In genomic region chr22:39439170-39439569, GRCh38 we compare ENCODE assay signal across 12 cellular contexts. TPM values are rescaled to one million over a fixed set of nuclear protein-coding genes. Genes with fewer than 3 reads are reported as not detected.
DNase-seq lines count a peak whose midpoint lies in the region; ATAC-seq, FAIRE-seq and TF ChIP-seq lines count a peak whose summit lies in the region.
"Had no signal": no experiment of that assay in that cellular context is flagged by ENCODE, and none has a peak within 500 bp of the region (broad histone marks: within the 10 kb centered on the region; RNA-seq: fewer than 3 reads in every experiment).

No MANE protein-coding gene starts in this region.

- H3K9me1 ChIP-seq in keratinocyte (ENCODE audit: control insufficient read depth, extremely low read depth, insufficient read depth, low read length), result no peaks in the 10 kb centered on the region

- H3K4me1 Mint-ChIP-seq in neural progenitor cell, result peaks cover 5% of the 10 kb centered on the region

- intact Hi-C loops in esophagus muscularis mucosa (cut with DNase I), result loop anchor here (10.0 kb wide), 1 partner anchor 86 kb away; the partner anchor contains the start of gene ATF4

- H3K79me2 ChIP-seq in Karpas-422 (ENCODE audit: low read length) (no peaks in the 10 kb centered on the region), keratinocyte (ENCODE audit: control insufficient read depth, insufficient read depth, low read length) (no peaks in the 10 kb centered on the region), neural progenitor cell (ENCODE audit: low read depth) (no peaks in the 10 kb centered on the region)

- H3K27ac Mint-ChIP-seq in neural progenitor cell, result no peak overlapping the region

- no peaks in the 10 kb centered on the region for H3K36me3 Mint-ChIP-seq in neural progenitor cell

- no peaks in the 10 kb centered on the region for H4K20me1 ChIP-seq in Karpas-422 (ENCODE audit: insufficient read depth, low read depth, low read length)
- H4K20me1 ChIP-seq in keratinocyte (ENCODE audit: control insufficient read depth, extremely low read depth, insufficient read depth, low read length), result no peaks in the 10 kb centered on the region
- H4K20me1 ChIP-seq in neural progenitor cell (ENCODE audit: low read depth), result no peaks in the 10 kb centered on the region

- H3K9me3 ChIP-seq in Karpas-422 (ENCODE audit: low read length), result no peaks in the 10 kb centered on the region
- no peaks in the 10 kb centered on the region for H3K9me3 ChIP-seq in adipocyte (ENCODE audit: control insufficient read depth, low read length)
- no peaks in the 10 kb centered on the region for H3K9me3 ChIP-seq in keratinocyte (ENCODE audit: control insufficient read depth, low read depth, low read length)
- no peaks in the 10 kb centered on the region for H3K9me3 ChIP-seq in esophagus muscularis mucosa
- H3K9me3 ChIP-seq in neural progenitor cell (ENCODE audit: low read depth), result no peaks in the 10 kb centered on the region

- TF ChIP-seq CTCF in AG10803 (conservative IDR thresholded peaks at IDR 0.05; ENCODE audit: low read length) (no peak), keratinocyte (optimal IDR thresholded peaks at IDR 0.05 in 1 of 3, IDR thresholded peaks at IDR 0.05 in 1 of 3, conservative IDR thresholded peaks at IDR 0.05 in 1 of 3; ENCODE audit: extremely low read depth in 1 of 3, insufficient read depth in 2 of 3, low read length in 3 of 3) (no peak), esophagus muscularis mucosa (IDR thresholded peaks at IDR 0.05) (no peak), neural progenitor cell (IDR thresholded peaks at IDR 0.05) (no peak)

- H3K27me3 ChIP-seq in Karpas-422 (ENCODE audit: low read length) (no peaks in the 10 kb centered on the region), adipocyte (replicated peaks; ENCODE audit: control insufficient read depth, insufficient read depth, low read length) (no peaks in the 10 kb centered on the region), keratinocyte (ENCODE audit: control insufficient read depth, extremely low read depth, insufficient read depth, low read length) (no peaks in the 10 kb centered on the region), esophagus muscularis mucosa (peaks cover 0 to 48% (median 8%) of the 10 kb centered on the region in 4 donors), neural progenitor cell (no peaks in the 10 kb centered on the region)

- peaks cover 70% of the 10 kb centered on the region for H3K4me1 ChIP-seq in Karpas-422 (ENCODE audit: low read length)
- peaks cover 6% of the 10 kb centered on the region for H3K4me1 ChIP-seq in adipocyte (ENCODE audit: control insufficient read depth, insufficient read depth, low read length)
- peaks cover 7% of the 10 kb centered on the region for H3K4me1 ChIP-seq in keratinocyte (ENCODE audit: control insufficient read depth, extremely low read depth, insufficient read depth, low read length)
- H3K4me1 ChIP-seq in esophagus muscularis mucosa, result peaks cover 13 to 25% (median 17%) of the 10 kb centered on the region in 4 donors
- H3K4me1 ChIP-seq in neural progenitor cell, result peaks cover 8% of the 10 kb centered on the region

- H3K4me3 ChIP-seq in AG10803 (ENCODE audit: low read length) (no peak overlapping the region), Karpas-422 (ENCODE audit: low read length) (no peak overlapping the region), adipocyte (ENCODE audit: low read length) (no peak overlapping the region), keratinocyte (ENCODE audit: control insufficient read depth in 2 of 3, extremely low read depth in 1 of 3, insufficient read depth in 2 of 3, low read depth in 1 of 3, low read length in 3 of 3) (no peak overlapping the region), esophagus muscularis mucosa (no peak overlapping the region), neural progenitor cell (no peak overlapping the region)
- H3K4me3 ChIP-seq: smooth muscle cell had no signal

- ATAC-seq in HG03039 (IDR thresholded peaks at IDR 0.05; ENCODE audit: unreplicated experiment), result no peak

- no peak for TF ChIP-seq EP300 in esophagus muscularis mucosa (IDR thresholded peaks at IDR 0.05)

- peak overlapping the region; percentile 90 for H3K27ac ChIP-seq in Karpas-422 (ENCODE audit: low read length)
- no peak overlapping the region for H3K27ac ChIP-seq in keratinocyte (ENCODE audit: control insufficient read depth, insufficient read depth, low read length)
- H3K27ac ChIP-seq in esophagus muscularis mucosa (replicated peaks in 1 of 4), result no peak overlapping the region
- no peak overlapping the region for H3K27ac ChIP-seq in neural progenitor cell

- H3K9ac ChIP-seq in Karpas-422 (ENCODE audit: low read length), result no peak overlapping the region
- H3K9ac ChIP-seq in adipocyte (ENCODE audit: low read length), result no peak overlapping the region
- H3K9ac ChIP-seq in keratinocyte (ENCODE audit: control insufficient read depth, extremely low read depth, insufficient read depth, low read length), result no peak overlapping the region
- no peak overlapping the region for H3K9ac ChIP-seq in neural progenitor cell

- FAIRE-seq in keratinocyte (lab: Jason Lieb, UNC), result peak; percentile 91

- H3K9me2 ChIP-seq in Karpas-422 (replicated peaks; ENCODE audit: insufficient read depth, low read length), result no peaks in the 10 kb centered on the region

- TF ChIP-seq POLR2A in esophagus muscularis mucosa (IDR thresholded peaks at IDR 0.05; ENCODE audit: low read depth), result no peak

- peaks cover 2% of the 10 kb centered on the region for H3K27me3 Mint-ChIP-seq in neural progenitor cell (ENCODE audit: insufficient read depth, low read depth)

- no peak overlapping the region for H3K4me3 Mint-ChIP-seq in neural progenitor cell

- DNase-seq in AG10803 (ENCODE audit: low read depth), result peak; percentile 38
- DNase-seq in Karpas-422, result no peak
- DNase-seq in adipocyte (ENCODE audit: low read depth), result peak; percentile 33
- no peak for DNase-seq in keratinocyte (ENCODE audit: low read depth, low spot score)
- DNase-seq in NCI-H2171 (lab: John Stamatoyannopoulos, UW), result no peak
- no peak for DNase-seq in esophagus muscularis mucosa (ENCODE audit: extremely low spot score)
- DNase-seq in neural progenitor cell (ENCODE audit: low spot score), result no peak
- DNase-seq: activated CD4-positive, CD25-positive, alpha-beta regulatory T cell treated with anti-CD3 and anti-CD28 coated beads, Interleukin-2, amount 50 U/mL, for 72 hours; NCI-H1417 treated with DMSO at 0.1 percent for 48 hours had no signal

- 51% methylated on average over 7 of the region's 8 CpGs for WGBS in esophagus muscularis mucosa

- H3F3A ChIP-seq in neural progenitor cell (ENCODE audit: low read depth), result peaks cover 5% of the 10 kb centered on the region

- dilution Hi-C loops in keratinocyte (cut with MboI; ENCODE audit: extremely low pct_ligation_motif_present, low sequenced_read_pairs), result no loop called here

- no peaks in the 10 kb centered on the region for H3K36me3 ChIP-seq in Karpas-422 (ENCODE audit: insufficient read depth, low read length)
- H3K36me3 ChIP-seq in adipocyte (ENCODE audit: control insufficient read depth, insufficient read depth, low read length, severe bottlenecking), result no peaks in the 10 kb centered on the region
- H3K36me3 ChIP-seq in keratinocyte (ENCODE audit: control insufficient read depth in 2 of 2, extremely low read depth in 1 of 2, insufficient read depth in 2 of 2, low read length in 2 of 2), result no peaks in the 10 kb centered on the region
- peaks cover 0 to 12% (median 2%) of the 10 kb centered on the region in 4 donors for H3K36me3 ChIP-seq in esophagus muscularis mucosa
- no peaks in the 10 kb centered on the region for H3K36me3 ChIP-seq in neural progenitor cell

- H2AFZ ChIP-seq in Karpas-422 (ENCODE audit: low read length) (no peak overlapping the region), keratinocyte (ENCODE audit: control insufficient read depth, low read length) (no peak overlapping the region), neural progenitor cell (replicated peaks) (no peak overlapping the region)

- H3K4me2 ChIP-seq in Karpas-422 (ENCODE audit: low read depth, low read length, poor library complexity, severe bottlenecking) (no peak overlapping the region), keratinocyte (ENCODE audit: control insufficient read depth, extremely low read depth, insufficient read depth, low read depth, low read length) (no peak overlapping the region), neural progenitor cell (no peak overlapping the region)
- H3K4me2 ChIP-seq: smooth muscle cell had no signal

- no peaks in the 10 kb centered on the region for H3K9me3 Mint-ChIP-seq in neural progenitor cell

RNA-seq across cellular contexts. Expression of gene MGAT3, which starts 17.6 kb away (rescaled TPM):
- total RNA-seq in Karpas-422 (2014; rRNA removed; shearing (Covaris generic); ENCODE audit: low replicate concordance), result 34.8 and 52.7 TPM in 2 replicates
- not detected in 3 replicates for polyA plus RNA-seq in keratinocyte
- polyA plus RNA-seq in keratinocyte (2011; ENCODE audit: low read depth), result not detected
- not detected in 2 replicates for polyA plus RNA-seq in keratinocyte (2011; cell fraction: cytosol; rRNA removed)
- polyA plus RNA-seq in keratinocyte (2011; cell fraction: nucleus; rRNA removed), result 0.03 TPM in 1 of 2 replicates, not detected in the other
- polyA plus RNA-seq in keratinocyte (2012; ENCODE audit: low replicate concordance), result not detected in 2 replicates
- polyA minus RNA-seq in keratinocyte, result not detected in 3 replicates
- not detected for polyA minus RNA-seq in keratinocyte (2011; cell fraction: cytosol; rRNA and poly(A)+ RNA removed)
- not detected in 2 replicates for polyA minus RNA-seq in keratinocyte (2011; cell fraction: nucleus; rRNA and poly(A)+ RNA removed)
- total RNA-seq in esophagus muscularis mucosa, result 1 to 10 TPM; 1.2 to 7.1 (median 3.6) TPM
- total RNA-seq in neural progenitor cell (ENCODE audit: low replicate concordance), result 7.5 and 18.5 TPM in 2 replicates
- total RNA-seq: dermis microvascular lymphatic vessel endothelial cell had no signal

RNA-seq across cellular contexts. Expression of gene TAB1, which starts 39.6 kb away (rescaled TPM):
- 11.0 and 15.9 TPM in 2 replicates for total RNA-seq in Karpas-422 (2014; rRNA removed; shearing (Covaris generic); ENCODE audit: low replicate concordance)
- polyA plus RNA-seq in keratinocyte, result 11.8 to 13.5 TPM (median 13.1 TPM) in 3 replicates
- polyA plus RNA-seq in keratinocyte (2011; ENCODE audit: low read depth), result 3.4 TPM
- 6.2 and 14.0 TPM in 2 replicates for polyA plus RNA-seq in keratinocyte (2011; cell fraction: cytosol; rRNA removed)
- polyA plus RNA-seq in keratinocyte (2011; cell fraction: nucleus; rRNA removed), result 14.9 and 16.0 TPM in 2 replicates
- polyA plus RNA-seq in keratinocyte (2012; ENCODE audit: low replicate concordance), result 8.2 and 14.7 TPM in 2 replicates
- 9.9 to 16.8 TPM (median 16.1 TPM) in 3 replicates for polyA minus RNA-seq in keratinocyte
- 19.6 TPM for polyA minus RNA-seq in keratinocyte (2011; cell fraction: cytosol; rRNA and poly(A)+ RNA removed)
- polyA minus RNA-seq in keratinocyte (2011; cell fraction: nucleus; rRNA and poly(A)+ RNA removed), result 11.7 and 13.0 TPM in 2 replicates
- total RNA-seq in esophagus muscularis mucosa (10 to 100 TPM; 15.2 to 33.7 (median 21.5) TPM), neural progenitor cell (ENCODE audit: low replicate concordance) (15.8 and 28.7 TPM in 2 replicates)

Comparison
In these comparisons a context has a peak if more than half of its experiments do, and no peak if none do; other contexts are left out.
1. DNase-seq: peak in AG10803 (single experiment) and adipocyte (single experiment); none in Karpas-422 (single experiment), keratinocyte (single experiment), NCI-H2171 (single experiment), esophagus muscularis mucosa (single experiment) and neural progenitor cell (single experiment).